In the genomic region with DNA sequence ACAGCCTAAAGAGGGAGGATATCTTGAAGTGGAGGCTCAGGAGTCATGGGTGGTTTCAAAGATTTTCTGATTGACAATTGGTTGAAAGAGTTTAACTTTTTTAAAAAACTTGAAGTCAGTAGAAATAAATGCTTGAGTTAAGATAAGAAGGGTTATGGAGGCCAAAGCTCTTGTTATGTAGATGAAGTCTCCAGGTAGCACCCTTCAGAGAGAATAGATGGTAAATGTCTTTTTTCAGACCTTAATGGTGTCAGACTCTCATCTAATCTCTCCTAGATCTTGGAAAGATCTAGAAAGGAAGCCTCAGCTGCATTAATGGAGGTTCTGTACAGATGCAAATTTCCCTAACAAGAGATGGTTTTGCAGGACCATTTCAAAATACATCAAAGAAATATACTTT, we compare ENCODE assay signal across 21 cellular contexts. TPM values are rescaled to one million over a fixed set of nuclear protein-coding genes. Genes with fewer than 3 reads are reported as not detected.
DNase-seq lines count a peak whose midpoint lies in the region; ATAC-seq, FAIRE-seq and TF ChIP-seq lines count a peak whose summit lies in the region.
"Had no signal": no experiment of that assay in that cellular context is flagged by ENCODE, and none has a peak within 500 bp of the region (broad histone marks: within the 10 kb centered on the region; RNA-seq: fewer than 3 reads in every experiment).

No MANE protein-coding gene starts in this region.

- H3K27ac ChIP-seq in GM23338 (ENCODE audit: low read depth) (peak overlapping the region; percentile 56), HUES6 (ENCODE audit: low read depth, low read length) (peak overlapping the region; percentile 66; the same call in 1 of the 2 replicates)
- H3K27ac ChIP-seq: 22Rv1, BLaER1, C4-2B had no signal

- H3K9ac ChIP-seq in HUES6 (ENCODE audit: low read length), result no peak overlapping the region
- H3K9ac ChIP-seq: BLaER1 had no signal

- no peak for FAIRE-seq in GM19239 (lab: Jason Lieb, UNC)
- FAIRE-seq: A204.1, GM12878, H1 had no signal

- no peaks in the 10 kb centered on the region for H3K36me3 ChIP-seq in GM23338 (ENCODE audit: insufficient read depth)
- H3K36me3 ChIP-seq in HUES6 (ENCODE audit: control insufficient read depth, insufficient read depth, low read length), result no peaks in the 10 kb centered on the region; the same call in 1 of the 2 replicates
- H3K36me3 ChIP-seq: BLaER1 had no signal

- H3K4me1 ChIP-seq in GM23338 (ENCODE audit: insufficient read depth), result peaks cover 11% of the 10 kb centered on the region
- peaks cover 9% of the 10 kb centered on the region; the same call in 1 of the 2 replicates for H3K4me1 ChIP-seq in HUES6 (ENCODE audit: control insufficient read depth, insufficient read depth, low read length)
- H3K4me1 ChIP-seq: BLaER1, Caco-2 had no signal

- CTCF ChIA-PET in WTC11 (lab: Charles Lee), result no interaction called here

- H3K27ac Mint-ChIP-seq in GM23338, result no peak overlapping the region
- H3K27ac Mint-ChIP-seq in WTC11, result peak overlapping the region; percentile 93
- H3K27ac Mint-ChIP-seq: B cell; CD4-positive, CD25-positive, alpha-beta regulatory T cell; CD8-positive, alpha-beta T cell had no signal

- no peak for TF ChIP-seq CTCF in GM23338 (conservative IDR thresholded peaks at IDR 0.05; ENCODE audit: low read depth in 2 of 2)
- no peak for TF ChIP-seq CTCF in WTC11 (IDR thresholded peaks at IDR 0.05)

- no peaks in the 10 kb centered on the region for H3F3A ChIP-seq in GM23338 (replicated peaks; ENCODE audit: low read depth)

- H3K9me2 ChIP-seq in GM23338 (ENCODE audit: insufficient read depth), result no peaks in the 10 kb centered on the region

- H4K20me1 ChIP-seq in GM23338 (replicated peaks; ENCODE audit: insufficient read depth), result no peaks in the 10 kb centered on the region
- H4K20me1 ChIP-seq: BLaER1 had no signal

- H3K4me1 Mint-ChIP-seq in GM23338 (peaks cover 14% of the 10 kb centered on the region), WTC11 (peaks cover 28% of the 10 kb centered on the region)

- H3K79me2 ChIP-seq in GM23338 (replicated peaks; ENCODE audit: insufficient read depth), result no peaks in the 10 kb centered on the region

- H3K4me2 ChIP-seq in GM23338, result peak overlapping the region; percentile 61
- H3K4me2 ChIP-seq: BLaER1 had no signal

- peak; percentile 6 for DNase-seq in GM23338 (ENCODE audit: low spot score)
- DNase-seq in WTC11 (ENCODE audit: low spot score), result no peak
- no peak for DNase-seq in HuH-7 (ENCODE audit: low spot score)
- no peak for DNase-seq in DMS79 treated with DMSO at 0.1 percent for 48 hours (lab: John Stamatoyannopoulos, UW)
- no peak for DNase-seq in GM19239 (ENCODE audit: insufficient read length, low spot score)
- DNase-seq: Caco-2; CD4-positive, CD25-positive, alpha-beta regulatory T cell; CD8-positive, alpha-beta T cell; DMS153; EL; GDM1; H7 had no signal

- H3K4me3 Mint-ChIP-seq in GM23338, result no peak overlapping the region; the same call in 2 of the 3 replicates
- H3K4me3 Mint-ChIP-seq in WTC11, result peak overlapping the region; percentile 35; the same call in 1 of the 2 replicates
- H3K4me3 Mint-ChIP-seq: B cell; CD4-positive, CD25-positive, alpha-beta regulatory T cell; CD8-positive, alpha-beta T cell had no signal

- H3K9me3 Mint-ChIP-seq in GM23338 (no peaks in the 10 kb centered on the region), WTC11 (peaks cover 11% of the 10 kb centered on the region; the same call in 1 of the 2 replicates)
- H3K9me3 Mint-ChIP-seq: CD4-positive, CD25-positive, alpha-beta regulatory T cell; CD8-positive, alpha-beta T cell had no signal

- H3K36me3 Mint-ChIP-seq in GM23338 (ENCODE audit: low read depth) (no peaks in the 10 kb centered on the region), WTC11 (peaks cover 10% of the 10 kb centered on the region)
- H3K36me3 Mint-ChIP-seq: CD4-positive, CD25-positive, alpha-beta regulatory T cell; CD8-positive, alpha-beta T cell had no signal

- H3K27me3 Mint-ChIP-seq in GM23338 (ENCODE audit: insufficient read depth, low read depth, poor library complexity) (no peaks in the 10 kb centered on the region), WTC11 (ENCODE audit: low read depth) (no peaks in the 10 kb centered on the region)
- H3K27me3 Mint-ChIP-seq: B cell; CD4-positive, CD25-positive, alpha-beta regulatory T cell had no signal

- ATAC-seq in GM23338, result peak; percentile 58
- ATAC-seq in WTC11, result peak; percentile 76
- ATAC-seq: CD8-positive, alpha-beta T cell; GM12878; HCT116 had no signal

- peaks cover 11% of the 10 kb centered on the region; the same call in 1 of the 2 replicates for H3K9me3 ChIP-seq in HUES6 (ENCODE audit: control insufficient read depth, insufficient read depth, low read depth, low read length)
- H3K9me3 ChIP-seq: BLaER1, Caco-2 had no signal

- H2AFZ ChIP-seq in GM23338, result no peak overlapping the region

- POLR2A ChIA-PET in WTC11 (lab: Charles Lee), result no interaction called here

- H3K4me3 ChIP-seq in GM23338 (no peak overlapping the region), HUES6 (ENCODE audit: low read depth, low read length) (no peak overlapping the region)
- H3K4me3 ChIP-seq: BLaER1, GM12878 had no signal

- H3K27me3 ChIP-seq in GM23338 (ENCODE audit: insufficient read depth) (no peaks in the 10 kb centered on the region), HUES6 (ENCODE audit: control insufficient read depth, insufficient read depth, low read length) (no peaks in the 10 kb centered on the region; the same call in 1 of the 2 replicates)

TF ChIP-seq in GM23338, 12 proteins besides CTCF, POLR2A, EP300 and RAD21:
- TF ChIP-seq POLR2AphosphoS5 (IDR thresholded peaks at IDR 0.05; ENCODE audit: low read depth), result no peak
- 0 out of 2 replicates have a peak, but pooled peaks have one; percentile 24 for TF ChIP-seq NANOG (IDR thresholded peaks at IDR 0.05; ENCODE audit: borderline replicate concordance)

TF ChIP-seq in WTC11, 78 proteins besides CTCF, POLR2A, EP300 and RAD21 (continues in another document):
- TF ChIP-seq, protein P1, sequence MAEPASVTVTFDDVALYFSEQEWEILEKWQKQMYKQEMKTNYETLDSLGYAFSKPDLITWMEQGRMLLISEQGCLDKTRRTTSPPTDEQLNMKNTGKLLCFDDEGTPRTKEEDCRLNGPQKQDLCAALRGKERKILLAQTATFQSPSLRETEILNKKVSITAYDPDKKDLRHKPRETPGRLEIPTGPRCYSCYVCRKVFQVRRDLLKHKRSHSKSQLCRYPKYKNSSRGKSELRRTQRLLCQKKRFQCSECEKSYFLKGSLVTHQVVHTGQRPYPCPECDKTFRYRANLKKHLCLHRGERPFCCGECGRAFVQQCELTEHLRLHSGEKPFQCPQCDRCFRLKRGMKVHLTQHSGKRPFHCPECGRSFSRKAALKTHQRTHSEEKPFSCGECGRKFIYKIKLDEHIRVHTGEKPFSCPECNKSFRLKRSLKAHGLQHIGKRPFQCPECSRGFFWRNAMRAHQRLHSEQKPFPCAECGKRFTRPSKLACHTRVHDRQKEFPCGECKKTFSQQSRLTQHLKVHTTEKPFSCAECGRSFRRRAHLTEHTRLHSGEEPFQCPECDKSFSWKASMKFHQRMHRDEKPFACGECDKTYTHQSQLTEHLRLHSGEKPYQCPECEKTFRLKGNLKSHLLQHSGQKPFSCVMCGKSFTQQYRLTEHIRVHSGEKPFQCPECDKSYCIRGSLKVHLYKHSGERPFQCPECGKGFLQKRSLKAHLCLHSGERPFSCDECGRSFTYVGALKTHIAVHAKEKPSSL (CRISPR knock-in tag; conservative IDR thresholded peaks at IDR 0.05), result no peak
- TF ChIP-seq ZNF219 (CRISPR knock-in tag; IDR thresholded peaks at IDR 0.05; ENCODE audit: borderline replicate concordance) (no peak), ZNF416 (CRISPR knock-in tag; IDR thresholded peaks at IDR 0.05) (no peak), ZNF396 (CRISPR knock-in tag; IDR thresholded peaks at IDR 0.05; ENCODE audit: borderline replicate concordance) (no peak), KAT7 (CRISPR knock-in tag; IDR thresholded peaks at IDR 0.05; ENCODE audit: borderline replicate concordance) (no peak), ESRRA (CRISPR knock-in tag; IDR thresholded peaks at IDR 0.05; ENCODE audit: borderline replicate concordance) (no peak), GRHL2 (CRISPR knock-in tag; IDR thresholded peaks at IDR 0.05; ENCODE audit: insufficient replicate concordance, severe bottlenecking) (no peak), ELF4 (CRISPR knock-in tag; IDR thresholded peaks at IDR 0.05; ENCODE audit: low read depth) (no peak), SOX15 (CRISPR knock-in tag; IDR thresholded peaks at IDR 0.05) (no peak)
- TF ChIP-seq, protein P2, sequence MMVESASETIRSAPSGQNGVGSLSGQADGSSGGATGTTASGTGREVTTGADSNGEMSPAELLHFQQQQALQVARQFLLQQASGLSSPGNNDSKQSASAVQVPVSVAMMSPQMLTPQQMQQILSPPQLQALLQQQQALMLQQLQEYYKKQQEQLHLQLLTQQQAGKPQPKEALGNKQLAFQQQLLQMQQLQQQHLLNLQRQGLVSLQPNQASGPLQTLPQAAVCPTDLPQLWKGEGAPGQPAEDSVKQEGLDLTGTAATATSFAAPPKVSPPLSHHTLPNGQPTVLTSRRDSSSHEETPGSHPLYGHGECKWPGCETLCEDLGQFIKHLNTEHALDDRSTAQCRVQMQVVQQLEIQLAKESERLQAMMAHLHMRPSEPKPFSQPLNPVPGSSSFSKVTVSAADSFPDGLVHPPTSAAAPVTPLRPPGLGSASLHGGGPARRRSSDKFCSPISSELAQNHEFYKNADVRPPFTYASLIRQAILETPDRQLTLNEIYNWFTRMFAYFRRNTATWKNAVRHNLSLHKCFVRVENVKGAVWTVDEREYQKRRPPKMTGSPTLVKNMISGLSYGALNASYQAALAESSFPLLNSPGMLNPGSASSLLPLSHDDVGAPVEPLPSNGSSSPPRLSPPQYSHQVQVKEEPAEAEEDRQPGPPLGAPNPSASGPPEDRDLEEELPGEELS (CRISPR knock-in tag; IDR thresholded peaks at IDR 0.05), result no peak
- TF ChIP-seq, protein P3, sequence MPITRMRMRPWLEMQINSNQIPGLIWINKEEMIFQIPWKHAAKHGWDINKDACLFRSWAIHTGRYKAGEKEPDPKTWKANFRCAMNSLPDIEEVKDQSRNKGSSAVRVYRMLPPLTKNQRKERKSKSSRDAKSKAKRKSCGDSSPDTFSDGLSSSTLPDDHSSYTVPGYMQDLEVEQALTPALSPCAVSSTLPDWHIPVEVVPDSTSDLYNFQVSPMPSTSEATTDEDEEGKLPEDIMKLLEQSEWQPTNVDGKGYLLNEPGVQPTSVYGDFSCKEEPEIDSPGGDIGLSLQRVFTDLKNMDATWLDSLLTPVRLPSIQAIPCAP (CRISPR knock-in tag; IDR thresholded peaks at IDR 0.05), result no peak

RNA-seq across cellular contexts. Expression of a gene that starts 6.8 kb away (rescaled TPM):
- total RNA-seq in GM23338 (2014; rRNA removed; shearing (Covaris generic)), result 14.1 and 18.3 TPM in 2 replicates
- polyA plus RNA-seq in GM23338 (2016; fragmentation: Nextera tagmentation; extraction: Ambion mirVana), result 4.3 and 6.2 TPM in 2 replicates
- total RNA-seq in WTC11 (2021), result 9.4 to 11.4 TPM (median 10.8 TPM) in 3 replicates
